Comparison of ENCODE assay signal across 10 cellular contexts in genomic region chr1:157043685-157044084, GRCh38. TPM values are rescaled to one million over a fixed set of nuclear protein-coding genes. Genes with fewer than 3 reads are reported as not detected.
DNase-seq lines count a peak whose midpoint lies in the region; ATAC-seq and TF ChIP-seq lines count a peak whose summit lies in the region.
"Had no signal": no experiment of that assay in that cellular context is flagged by ENCODE, and none has a peak within 500 bp of the region (broad histone marks: within the 10 kb centered on the region; RNA-seq: fewer than 3 reads in every experiment).

No MANE protein-coding gene starts in this region.

- no peak for ATAC-seq in Right ventricle myocardium superior (ENCODE audit: poor library complexity)
- ATAC-seq in left colon, result no peak
- ATAC-seq in HG02571 (IDR thresholded peaks at IDR 0.05; ENCODE audit: unreplicated experiment), result no peak

- peaks cover 60% of the 10 kb centered on the region for H3K4me1 Mint-ChIP-seq in chondrocyte (ENCODE audit: low read depth)

- H3K4me1 ChIP-seq in right atrium auricular region (peaks cover 0 to 50% of the 10 kb centered on the region in 2 donors), mesenchymal stem cell (ENCODE audit: control insufficient read depth, insufficient read depth, low read depth, low read length) (peaks cover 12% of the 10 kb centered on the region), uterus (peaks cover 5% of the 10 kb centered on the region in 2 donors)

- peaks cover 20% of the 10 kb centered on the region for H3K79me1 ChIP-seq in mesenchymal stem cell (replicated peaks; ENCODE audit: low read length, poor library complexity, severe bottlenecking)

- no peak overlapping the region for H2BK12ac ChIP-seq in mesenchymal stem cell (ENCODE audit: low read length in 2 of 2)

- H3K27me3 ChIP-seq in right atrium auricular region (no peaks in the 10 kb centered on the region), mesenchymal stem cell (ENCODE audit: control insufficient read depth in 1 of 2, insufficient read depth in 1 of 2, low read length in 2 of 2) (no peaks in the 10 kb centered on the region), uterus (no peaks in the 10 kb centered on the region)

- no peak overlapping the region for H3K18ac ChIP-seq in mesenchymal stem cell (ENCODE audit: low read depth in 1 of 2, low read length in 2 of 2)

- H3K27ac ChIP-seq in right atrium auricular region, result no peak overlapping the region
- no peak overlapping the region for H3K27ac ChIP-seq in mesenchymal stem cell (ENCODE audit: low read length, poor library complexity, severe bottlenecking)
- H3K27ac ChIP-seq in uterus, result no peak overlapping the region
- H3K27ac ChIP-seq: C4-2B had no signal

- no peak overlapping the region for H4K8ac ChIP-seq in mesenchymal stem cell (ENCODE audit: low read length)

- no peaks in the 10 kb centered on the region for H3K36me3 ChIP-seq in right atrium auricular region
- H3K36me3 ChIP-seq in mesenchymal stem cell (ENCODE audit: control insufficient read depth in 1 of 2, insufficient read depth in 2 of 2, low read depth in 1 of 2, low read length in 2 of 2), result no peaks in the 10 kb centered on the region
- no peaks in the 10 kb centered on the region for H3K36me3 ChIP-seq in uterus

- intact Hi-C loops in Right ventricle myocardium superior (cut with DNase I) (loop anchor here (10.0 kb wide), 1 partner anchor 59 kb away; no protein-coding TSS in a partner anchor), uterus (cut with DNase I; ENCODE audit: low total_unique reads) (no loop called here), left colon (cut with DNase I, micrococcal nuclease) (no loop called here)

- H3K27me3 Mint-ChIP-seq in chondrocyte (ENCODE audit: low read depth), result no peaks in the 10 kb centered on the region

- DNase-seq in right atrium auricular region (ENCODE audit: low spot score) (no peak), Right ventricle myocardium superior (no peak), chondrocyte (ENCODE audit: low spot score) (no peak), mesenchymal stem cell (no peak), uterus (no peak), C1 segment of cervical spinal cord (lab: John Stamatoyannopoulos, UW) (no peak), left colon (no peak)
- DNase-seq: stimulated activated naive CD4-positive, alpha-beta T cell had no signal

- TF ChIP-seq CTCF in right atrium auricular region (IDR thresholded peaks at IDR 0.05), result no peak
- no peak for TF ChIP-seq CTCF in chondrocyte (IDR thresholded peaks at IDR 0.05)
- TF ChIP-seq CTCF in uterus (IDR thresholded peaks at IDR 0.05), result no peak

- H3K4me3 Mint-ChIP-seq in chondrocyte (ENCODE audit: unreplicated experiment), result peak overlapping the region; percentile 94

- peak overlapping the region; percentile 33 for H3K27ac Mint-ChIP-seq in chondrocyte (ENCODE audit: unreplicated experiment)

- peak overlapping the region; percentile 59 for H3K4me2 ChIP-seq in mesenchymal stem cell (ENCODE audit: low read length, poor library complexity, severe bottlenecking)

- no peak overlapping the region for H3K23ac ChIP-seq in mesenchymal stem cell (ENCODE audit: low read length in 2 of 2)

- H3K4ac ChIP-seq in mesenchymal stem cell (ENCODE audit: low read depth in 1 of 2, low read length in 2 of 2), result no peak overlapping the region

- H2AFZ ChIP-seq in mesenchymal stem cell (ENCODE audit: low read depth, low read length), result no peak overlapping the region

- WGBS in mesenchymal stem cell, result 89% methylated on average over 2 of the region's 2 CpGs

- no peak overlapping the region for H2AK5ac ChIP-seq in mesenchymal stem cell (ENCODE audit: low read length, severe bottlenecking)

- no peaks in the 10 kb centered on the region for H3K36me3 Mint-ChIP-seq in chondrocyte (ENCODE audit: low read depth)

- no peak overlapping the region for H4K91ac ChIP-seq in mesenchymal stem cell (ENCODE audit: low read length)

- H3K9me3 ChIP-seq in right atrium auricular region, result no peaks in the 10 kb centered on the region
- no peaks in the 10 kb centered on the region for H3K9me3 ChIP-seq in mesenchymal stem cell (ENCODE audit: control insufficient read depth, low read length)
- H3K9me3 ChIP-seq in uterus, result no peaks in the 10 kb centered on the region

- no peak for TF ChIP-seq POLR2A in uterus (IDR thresholded peaks at IDR 0.05)

- H2BK5ac ChIP-seq in mesenchymal stem cell (ENCODE audit: low read depth, low read length, poor library complexity, severe bottlenecking), result no peak overlapping the region

- H2BK15ac ChIP-seq in mesenchymal stem cell (ENCODE audit: low read depth, poor library complexity, severe bottlenecking), result no peak overlapping the region

- no peaks in the 10 kb centered on the region for H3K9me3 Mint-ChIP-seq in chondrocyte (ENCODE audit: low read depth)

- H3K4me3 ChIP-seq in right atrium auricular region (peak overlapping the region; percentile 15 to 62), mesenchymal stem cell (ENCODE audit: insufficient read depth in 1 of 2, low read depth in 1 of 2, low read length in 2 of 2) (peak overlapping the region; percentile 25 to 96), uterus (peak overlapping the region; percentile 2 to 71)

- peak overlapping the region; percentile 100 for H3K9ac ChIP-seq in mesenchymal stem cell (ENCODE audit: low read length)

- no peak overlapping the region for H3K14ac ChIP-seq in mesenchymal stem cell (ENCODE audit: low read length in 2 of 2)

- no peak overlapping the region for H2BK120ac ChIP-seq in mesenchymal stem cell (ENCODE audit: low read depth, low read length)

RNA-seq across cellular contexts. Expression of gene ARHGEF11, which starts 1.9 kb away (rescaled TPM):
- total RNA-seq in right atrium auricular region (10 to 100 TPM; 26.6 to 33.5 TPM), Right ventricle myocardium superior (29.9 TPM), chondrocyte (34.4 to 37.5 TPM (median 34.8 TPM) in 3 replicates), uterus (10 to 100 TPM; 28.2 to 65.3 (median 40.5) TPM), left colon (10 to 100 TPM; 42.1 to 46.8 TPM)
- 12.4 TPM for polyA plus RNA-seq in mesenchymal stem cell (2013, experiment 1 of 2)
- polyA plus RNA-seq in mesenchymal stem cell (2013, experiment 2 of 2), result 12.3 TPM

RNA-seq across cellular contexts. Expression of gene ETV3L, which starts 55.9 kb away (rescaled TPM):
- total RNA-seq in right atrium auricular region (not detected), Right ventricle myocardium superior (not detected), chondrocyte (not detected in 3 replicates), uterus (not detected), left colon (not detected)
- polyA plus RNA-seq in mesenchymal stem cell (2013, experiment 1 of 2), result not detected
- polyA plus RNA-seq in mesenchymal stem cell (2013, experiment 2 of 2), result not detected
